Comparison of ENCODE assay signal across 8 cellular contexts in the genomic region with DNA sequence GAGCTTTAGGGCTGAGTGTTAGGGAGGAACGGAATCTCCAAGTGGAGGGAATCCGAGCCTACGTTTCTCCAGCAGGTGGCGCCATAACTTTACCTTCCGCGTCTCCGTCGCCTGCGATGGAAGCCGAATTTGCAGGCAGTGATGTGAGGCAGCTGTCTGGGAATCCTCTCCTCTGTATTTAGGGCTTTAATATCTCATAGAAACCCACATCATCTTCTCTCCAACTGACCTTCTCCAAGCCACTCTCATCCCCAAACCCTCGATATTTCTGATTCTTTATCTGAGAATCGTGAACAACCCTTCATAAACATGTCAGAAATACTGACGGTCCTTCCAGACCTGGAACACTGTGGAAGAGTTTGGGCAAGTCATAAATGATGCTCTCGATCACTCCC. TPM values are rescaled to one million over a fixed set of nuclear protein-coding genes. Genes with fewer than 3 reads are reported as not detected.
DNase-seq lines count a peak whose midpoint lies in the region; ATAC-seq and TF ChIP-seq lines count a peak whose summit lies in the region.

No MANE protein-coding gene starts in this region.

- intact Hi-C loops in CD14-positive monocyte (cut with micrococcal nuclease), result loop anchor here (2.0 to 5.0 kb wide), 3 partner anchors 513 to 596 kb away; no protein-coding TSS in a partner anchor

- peaks cover 3% of the 10 kb centered on the region for H3K4me1 Mint-ChIP-seq in CD14-positive monocyte
- H3K4me1 Mint-ChIP-seq in HFFc6 (ENCODE audit: low read depth), result peaks cover 5% of the 10 kb centered on the region; the same call in 1 of the 2 replicates

- DNase-seq in CD14-positive monocyte (ENCODE audit: low spot score), result peak; percentile 60
- peak; percentile 45 for DNase-seq in HFFc6
- peak; percentile 78 for DNase-seq in NCI-H69 (lab: John Stamatoyannopoulos, UW)
- peak; percentile 45 to 68 for DNase-seq in activated CD4-positive, alpha-beta T cell treated with anti-CD3 and anti-CD28 coated beads, Interleukin-2, amount 50 U/mL, for 24 hours (ENCODE audit: low read depth in 1 of 2, low spot score in 1 of 2)
- peak; percentile 49 to 67 for DNase-seq in dermis microvascular lymphatic vessel endothelial cell (ENCODE audit: low read depth in 2 of 2)
- peak; percentile 74 to 83 for DNase-seq in lung microvascular endothelial cell (ENCODE audit: low read depth in 2 of 2)
- DNase-seq in stimulated activated CD8-positive, alpha-beta memory T cell treated with anti-CD3 and anti-CD28 coated beads, Interleukin-12 subunit alpha, Interleukin-12 subunit beta, amount 100 ng/mL, for 1 hour (ENCODE audit: low read depth), result peak; percentile 57

- H3K36me3 Mint-ChIP-seq in CD14-positive monocyte (no peaks in the 10 kb centered on the region), HFFc6 (ENCODE audit: low read depth) (no peaks in the 10 kb centered on the region)

- peaks cover 12 to 25% (median 13%) of the 10 kb centered on the region in 3 donors for H3K27me3 Mint-ChIP-seq in CD14-positive monocyte (ENCODE audit: low read depth in 3 of 3)
- H3K27me3 Mint-ChIP-seq in HFFc6 (ENCODE audit: insufficient read depth), result peaks cover 10% of the 10 kb centered on the region

- H3K27ac Mint-ChIP-seq in CD14-positive monocyte (no peak overlapping the region), HFFc6 (no peak overlapping the region)

- peaks cover 3 to 16% (median 12%) of the 10 kb centered on the region in 7 donors for H3K9me3 Mint-ChIP-seq in CD14-positive monocyte
- H3K9me3 Mint-ChIP-seq in HFFc6, result no peaks in the 10 kb centered on the region

- TF ChIP-seq CTCF in CD14-positive monocyte (IDR thresholded peaks at IDR 0.05) (peak; percentile 87), HFFc6 (IDR thresholded peaks at IDR 0.05) (peak; percentile 96)

- H3K4me3 Mint-ChIP-seq in CD14-positive monocyte (no peak overlapping the region), HFFc6 (peak overlapping the region; percentile 27)

- ATAC-seq in HG03571 (IDR thresholded peaks at IDR 0.05; ENCODE audit: unreplicated experiment), result no peak

RNA-seq across cellular contexts. Expression of gene SIX2, which starts 27.5 kb away (rescaled TPM):
- not detected for polyA plus RNA-seq in CD14-positive monocyte
- total RNA-seq in HFFc6 (2021; fragmentation: NEBNext Ultra II Directional; extraction: Animal tissue kit (Norgen Biotek cat#: 25700)), result not detected
- total RNA-seq in dermis microvascular lymphatic vessel endothelial cell (0.13 TPM in 1 of 2 replicates, not detected in the other), lung microvascular endothelial cell (not detected in 2 replicates)

RNA-seq across cellular contexts. Expression of gene SIX3, which starts 40.2 kb away (rescaled TPM):
- polyA plus RNA-seq in CD14-positive monocyte, result not detected
- not detected for total RNA-seq in HFFc6 (2021; fragmentation: NEBNext Ultra II Directional; extraction: Animal tissue kit (Norgen Biotek cat#: 25700))
- total RNA-seq in dermis microvascular lymphatic vessel endothelial cell (not detected in 2 replicates), lung microvascular endothelial cell (not detected in 2 replicates)
